In the genomic region with DNA sequence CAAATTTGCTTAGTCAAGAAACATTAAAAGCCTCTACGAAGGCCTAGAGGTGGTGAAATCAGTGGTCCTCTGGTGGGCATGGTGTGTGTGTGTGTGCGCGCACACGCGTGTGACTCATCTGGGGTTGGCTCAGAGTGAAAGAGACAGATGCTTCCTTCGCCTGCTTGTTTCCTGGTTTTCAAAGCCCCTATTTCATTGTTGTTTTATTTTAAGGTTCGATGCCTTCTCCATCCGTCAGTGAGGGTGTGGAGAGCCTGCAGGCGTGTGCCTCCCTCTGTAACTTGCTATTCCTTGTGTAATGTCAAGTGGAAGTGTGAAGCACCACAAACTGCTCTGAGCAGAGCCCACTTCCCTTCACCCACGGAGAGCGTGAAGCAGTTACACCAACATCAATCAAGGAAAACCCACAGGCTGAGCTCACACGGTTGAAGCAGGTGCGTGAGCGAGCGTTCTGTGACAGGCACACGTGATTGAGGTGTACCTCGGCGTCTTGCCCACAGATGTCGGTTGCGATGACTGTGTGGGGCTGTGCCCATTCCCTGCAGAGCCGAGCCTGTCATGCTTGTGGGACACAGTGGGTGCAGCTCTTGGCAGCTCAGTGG, we compare ENCODE assay signal across 7 cellular contexts.
A peak's percentile ranks its signal among the peaks of the same experiment; 100 is the strongest.
DNase-seq lines count a peak whose midpoint lies in the region; ATAC-seq, FAIRE-seq and TF ChIP-seq lines count a peak whose summit lies in the region.

No MANE protein-coding gene starts in this region.

- TF ChIP-seq POLR2A in transverse colon (IDR thresholded peaks at IDR 0.05), result no peak

- ATAC-seq in HG03095 (IDR thresholded peaks at IDR 0.05; ENCODE audit: unreplicated experiment), result peak; percentile 63

- no peaks in the 10 kb centered on the region for H3K9me3 ChIP-seq in transverse colon

- no peaks in the 10 kb centered on the region for H3K27me3 ChIP-seq in transverse colon

- intact Hi-C loops in transverse colon (cut with DNase I; ENCODE audit: low total_unique reads), result no loop called here

- peak; percentile 2 for DNase-seq in GM19239 (ENCODE audit: insufficient read length, low spot score)
- peak; percentile 15 to 33 for DNase-seq in activated CD4-positive, alpha-beta T cell treated with anti-CD3 and anti-CD28 coated beads, Interleukin-2, amount 50 U/mL, for 48 hours
- peak; percentile 36 to 62 for DNase-seq in lung microvascular endothelial cell (ENCODE audit: low read depth in 2 of 2)
- no peak for DNase-seq in transverse colon
- no peak for DNase-seq in NCI-H748 (lab: John Stamatoyannopoulos, UW; ENCODE audit: unreplicated experiment)
- no peak for DNase-seq in hepatic stellate cell (ENCODE audit: low spot score)

- no peak for TF ChIP-seq CTCF in transverse colon (IDR thresholded peaks at IDR 0.05)

- no peaks in the 10 kb centered on the region for H3K36me3 ChIP-seq in transverse colon

- in situ Hi-C loops in transverse colon (cut with MboI; ENCODE audit: low pct_ligation_motif_present in 1 of 4, low pct_unique_long_range_greater_than_20kb in 1 of 4, low sequenced_read_pairs in 3 of 4), result no loop called here

- FAIRE-seq in GM19239 (lab: Jason Lieb, UNC), result peak; percentile 63

- no peak for TF ChIP-seq EP300 in transverse colon (IDR thresholded peaks at IDR 0.05; ENCODE audit: low read depth)

- H3K4me3 ChIP-seq in transverse colon, result no peak overlapping the region

- WGBS in transverse colon (ENCODE audit: low coverage in 1 of 2), 2 donors, result 62 to 83% methylated on average over 7 to 21 of the region's 21 CpGs

- peaks cover 0 to 9% (median 2%) of the 10 kb centered on the region in 4 donors for H3K4me1 ChIP-seq in transverse colon

- H3K27ac ChIP-seq in transverse colon, result no peak overlapping the region

Comparison
In these comparisons a context has a peak if more than half of its experiments do, and no peak if none do; other contexts are left out.
1. DNase-seq: peak in GM19239 (single experiment), activated CD4-positive, alpha-beta T cell treated with anti-CD3 and anti-CD28 coated beads, Interleukin-2, amount 50 U/mL, for 48 hours (2 of 2) and lung microvascular endothelial cell (2 of 2); none in transverse colon (single experiment), NCI-H748 (single experiment) and hepatic stellate cell (single experiment).